In the genomic region with DNA sequence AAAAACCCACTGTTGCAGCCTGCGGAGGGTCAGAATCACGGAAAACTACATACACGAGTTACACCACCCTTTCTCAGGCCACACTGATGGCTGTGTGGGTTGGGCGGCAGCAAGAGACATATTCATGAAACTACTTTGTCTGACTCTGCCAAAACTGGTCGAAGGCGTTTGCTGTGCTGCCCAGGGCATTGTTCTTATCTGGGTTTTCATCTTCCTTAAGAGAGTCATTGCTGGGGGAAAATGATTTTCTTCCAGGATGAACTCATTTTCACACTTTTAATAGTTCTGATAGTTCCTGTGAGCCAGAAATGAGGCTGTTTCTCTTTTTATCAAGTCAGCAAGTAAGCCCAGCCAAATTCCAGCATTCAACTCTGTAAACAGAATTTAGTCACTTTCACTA, we compare ENCODE assay signal across 14 cellular contexts. TPM values are rescaled to one million over a fixed set of nuclear protein-coding genes. Genes with fewer than 3 reads are reported as not detected.
DNase-seq lines count a peak whose midpoint lies in the region; ATAC-seq, FAIRE-seq and TF ChIP-seq lines count a peak whose summit lies in the region.
"Had no signal": no experiment of that assay in that cellular context is flagged by ENCODE, and none has a peak within 500 bp of the region (broad histone marks: within the 10 kb centered on the region; RNA-seq: fewer than 3 reads in every experiment).

No MANE protein-coding gene starts in this region.

- no peaks in the 10 kb centered on the region for H3K36me3 Mint-ChIP-seq in nephron (ENCODE audit: low read depth)
- no peaks in the 10 kb centered on the region for H3K36me3 Mint-ChIP-seq in natural killer cell treated with Interleukin-12 subunit alpha and Interleukin-12 subunit beta and Interleukin-15 and Interleukin-18, amount 100 ng/mL, for 72 hours
- H3K36me3 Mint-ChIP-seq: activated naive CD4-positive, alpha-beta T cell treated with anti-CD3 and anti-CD28 coated beads, Interleukin-2, amount 10 ng/mL, durations not matched to agents 7 days and 5 days had no signal

- H3K4me1 ChIP-seq in endothelial cell of umbilical vein (ENCODE audit: control insufficient read depth, extremely low read depth, insufficient read depth, low read length) (no peaks in the 10 kb centered on the region), Peyer's patch (no peaks in the 10 kb centered on the region)

- POLR2A ChIA-PET in endothelial cell of umbilical vein (lab: Charles Lee) (no interaction called here), HEK293T (lab: Yijun Ruan, JAX) (no interaction called here)

- H3K4me3 Mint-ChIP-seq in nephron = peak overlapping the region in 1 of 3 experiments; percentile 20
- no peak overlapping the region for H3K4me3 Mint-ChIP-seq in natural killer cell treated with Interleukin-12 subunit alpha and Interleukin-12 subunit beta and Interleukin-15 and Interleukin-18, amount 100 ng/mL, for 72 hours
- H3K4me3 Mint-ChIP-seq: activated naive CD4-positive, alpha-beta T cell treated with anti-CD3 and anti-CD28 coated beads, Interleukin-2, amount 10 ng/mL, durations not matched to agents 7 days and 5 days had no signal

- H3K9ac ChIP-seq in endothelial cell of umbilical vein (replicated peaks; ENCODE audit: extremely low read depth, insufficient read depth, low read length) = no peak overlapping the region

- intact Hi-C loops in endothelial cell of umbilical vein (cut with micrococcal nuclease) = no loop called here

- DNase-seq in AG09309 (ENCODE audit: low read depth) (peak; percentile 21), M059J (ENCODE audit: low read depth) (peak; percentile 77), endothelial cell of umbilical vein (ENCODE audit: low read depth, low spot score) (peak; percentile 18), HEK293T (ENCODE audit: extremely low spot score) (no peak), Peyer's patch (no peak)
- no peak for DNase-seq in natural killer cell treated with Interleukin-12 subunit alpha and Interleukin-12 subunit beta and Interleukin-15 and Interleukin-18, amount 100 ng/mL, for 72 hours (ENCODE audit: low spot score)
- DNase-seq: activated naive CD4-positive, alpha-beta T cell treated with anti-CD3 and anti-CD28 coated beads, Interleukin-2, amount 10 ng/mL, durations not matched to agents 7 days and 5 days; effector CD8-positive, alpha-beta T cell; NCI-H2107 had no signal

- H3K9me1 ChIP-seq in endothelial cell of umbilical vein (replicated peaks; ENCODE audit: control insufficient read depth, extremely low read depth, insufficient read depth, low read length) = no peaks in the 10 kb centered on the region

- no peak for FAIRE-seq in endothelial cell of umbilical vein (lab: Jason Lieb, UNC)

- H3K27ac ChIP-seq in endothelial cell of umbilical vein (ENCODE audit: insufficient read depth, low read depth, low read length) (no peak overlapping the region), Peyer's patch (no peak overlapping the region)
- H3K27ac ChIP-seq: neutrophil had no signal

- H3K4me3 ChIP-seq in AG09309 (ENCODE audit: control insufficient read depth, low read depth, low read length) (no peak overlapping the region), endothelial cell of umbilical vein (replicated peaks in 1 of 3; ENCODE audit: insufficient read depth in 1 of 3, low read depth in 1 of 3, low read length in 3 of 3) (no peak overlapping the region), Peyer's patch (no peak overlapping the region)

- H3K4me1 Mint-ChIP-seq in nephron = peaks cover 54% of the 10 kb centered on the region
- H3K4me1 Mint-ChIP-seq in natural killer cell treated with Interleukin-12 subunit alpha and Interleukin-12 subunit beta and Interleukin-15 and Interleukin-18, amount 100 ng/mL, for 72 hours (ENCODE audit: low read depth in 2 of 2) = no peaks in the 10 kb centered on the region
- H3K4me1 Mint-ChIP-seq: activated naive CD4-positive, alpha-beta T cell treated with anti-CD3 and anti-CD28 coated beads, Interleukin-2, amount 10 ng/mL, durations not matched to agents 7 days and 5 days had no signal

- no peaks in the 10 kb centered on the region for H4K20me1 ChIP-seq in endothelial cell of umbilical vein (replicated peaks; ENCODE audit: control insufficient read depth, extremely low read depth, insufficient read depth, low read length)

- dilution Hi-C loops in endothelial cell of umbilical vein (cut with MboI; ENCODE audit: extremely low pct_ligation_motif_present, low sequenced_read_pairs) = no loop called here

- no peaks in the 10 kb centered on the region for H3K36me3 ChIP-seq in endothelial cell of umbilical vein (ENCODE audit: control insufficient read depth in 2 of 2, extremely low read depth in 1 of 2, insufficient read depth in 2 of 2, low read length in 2 of 2)
- H3K36me3 ChIP-seq in Peyer's patch = no peaks in the 10 kb centered on the region
- H3K36me3 ChIP-seq: neutrophil had no signal

- H3K27me3 Mint-ChIP-seq in nephron (ENCODE audit: low read depth) = peaks cover 36% of the 10 kb centered on the region
- H3K27me3 Mint-ChIP-seq in natural killer cell treated with Interleukin-12 subunit alpha and Interleukin-12 subunit beta and Interleukin-15 and Interleukin-18, amount 100 ng/mL, for 72 hours = peaks cover 0 to 2% of the 10 kb centered on the region in 2 donors

- ATAC-seq in natural killer cell treated with Interleukin-12 subunit alpha and Interleukin-12 subunit beta and Interleukin-15 and Interleukin-18, amount 100 ng/mL, for 72 hours = no peak
- no peak for ATAC-seq in GM21619 (IDR thresholded peaks at IDR 0.05; ENCODE audit: unreplicated experiment)

- H3K4me2 ChIP-seq in endothelial cell of umbilical vein (ENCODE audit: insufficient read depth, low read length) = no peak overlapping the region

- H3K9me3 Mint-ChIP-seq in nephron = no peaks in the 10 kb centered on the region
- no peaks in the 10 kb centered on the region for H3K9me3 Mint-ChIP-seq in natural killer cell treated with Interleukin-12 subunit alpha and Interleukin-12 subunit beta and Interleukin-15 and Interleukin-18, amount 100 ng/mL, for 72 hours
- H3K9me3 Mint-ChIP-seq: activated naive CD4-positive, alpha-beta T cell treated with anti-CD3 and anti-CD28 coated beads, Interleukin-2, amount 10 ng/mL, durations not matched to agents 7 days and 5 days had no signal

- H3K9me3 ChIP-seq in endothelial cell of umbilical vein (replicated peaks; ENCODE audit: control insufficient read depth, insufficient read depth, low read length) = no peaks in the 10 kb centered on the region
- no peaks in the 10 kb centered on the region for H3K9me3 ChIP-seq in Peyer's patch
- H3K9me3 ChIP-seq: neutrophil had no signal

- no peaks in the 10 kb centered on the region for H3K79me2 ChIP-seq in endothelial cell of umbilical vein (ENCODE audit: control insufficient read depth, insufficient read depth, low read length)

- TF ChIP-seq POLR2A in endothelial cell of umbilical vein (IDR thresholded peaks at IDR 0.05; ENCODE audit: low read depth, low read length) = no peak
- TF ChIP-seq POLR2A in Peyer's patch (IDR thresholded peaks at IDR 0.05) = no peak

- H3K27ac Mint-ChIP-seq in nephron = peak overlapping the region; percentile 33 to 80 (median 74)
- no peak overlapping the region for H3K27ac Mint-ChIP-seq in natural killer cell treated with Interleukin-12 subunit alpha and Interleukin-12 subunit beta and Interleukin-15 and Interleukin-18, amount 100 ng/mL, for 72 hours
- H3K27ac Mint-ChIP-seq: activated naive CD4-positive, alpha-beta T cell treated with anti-CD3 and anti-CD28 coated beads, Interleukin-2, amount 10 ng/mL, durations not matched to agents 7 days and 5 days had no signal

- TF ChIP-seq CTCF in AG09309 (IDR thresholded peaks at IDR 0.05; ENCODE audit: control insufficient read depth, insufficient read depth, low read depth, low read length, missing control alignments) (no peak), endothelial cell of umbilical vein (IDR thresholded peaks at IDR 0.05; ENCODE audit: extremely low read depth in 1 of 2, insufficient read depth in 1 of 2, low read depth in 1 of 2, low read length in 2 of 2) (no peak), nephron (IDR thresholded peaks at IDR 0.05; ENCODE audit: unreplicated experiment in 3 of 3) (no peak), Peyer's patch (IDR thresholded peaks at IDR 0.05) (no peak)

- no TSS peak for BruUV-seq in endothelial cell of umbilical vein (replicated peaks; lab: Mats Ljungman, UMichigan)

- H3K27me3 ChIP-seq in endothelial cell of umbilical vein (ENCODE audit: control insufficient read depth in 2 of 2, insufficient read depth in 2 of 2, low read length in 2 of 2) (peaks cover 0 to 2% of the 10 kb centered on the region in 2 experiments), Peyer's patch (no peaks in the 10 kb centered on the region)
- H3K27me3 ChIP-seq: neutrophil had no signal

- H2AFZ ChIP-seq in endothelial cell of umbilical vein (ENCODE audit: low read depth, low read length) = no peak overlapping the region

- CTCF ChIA-PET in endothelial cell of umbilical vein (lab: Charles Lee) = no interaction called here
- CTCF ChIA-PET in HEK293T (lab: Yijun Ruan, JAX) = interaction anchor here (0.7 kb wide), 1 partner anchor 15 kb away, joined by 6 read pairs; no protein-coding TSS in a partner anchor

TF ChIP-seq in endothelial cell of umbilical vein, 7 proteins besides CTCF, POLR2A, EP300 and RAD21:
- no peak for TF ChIP-seq EZH2 (IDR thresholded peaks at IDR 0.05; ENCODE audit: borderline replicate concordance, low read depth, low read length, severe bottlenecking)
- peak; percentile 30 for TF ChIP-seq GATA2 (IDR thresholded peaks at IDR 0.05; ENCODE audit: insufficient read depth, insufficient read length, low read depth, low read length)
TF ChIP-seq in endothelial cell of umbilical vein: peak in this region for 1.

TF ChIP-seq in HEK293T, 16 proteins besides CTCF, POLR2A, EP300 and RAD21:
- TF ChIP-seq ZNF384 (IDR thresholded peaks at IDR 0.05) (no peak), SUZ12 (IDR thresholded peaks at IDR 0.05) (no peak), FOXK2 (IDR thresholded peaks at IDR 0.05) (no peak), CTBP1 (IDR thresholded peaks at IDR 0.05; ENCODE audit: borderline replicate concordance) (no peak)

RNA-seq across cellular contexts. Expression of gene TRIM71, which starts 47.6 kb away (rescaled TPM):
- not detected in 2 replicates for total RNA-seq in M059J (2014; rRNA removed; shearing (Covaris generic))
- total RNA-seq in endothelial cell of umbilical vein = not detected in 2 replicates
- polyA plus RNA-seq in endothelial cell of umbilical vein = 0.02 TPM in 1 of 2 replicates, not detected in the other
- not detected in 2 replicates for polyA plus RNA-seq in endothelial cell of umbilical vein (2011; cell fraction: cytosol; rRNA removed)
- polyA plus RNA-seq in endothelial cell of umbilical vein (2011; cell fraction: nucleus; rRNA removed) = not detected in 2 replicates
- not detected in 2 replicates for polyA plus RNA-seq in endothelial cell of umbilical vein (2012)
- not detected in 2 replicates for polyA minus RNA-seq in endothelial cell of umbilical vein
- not detected for polyA minus RNA-seq in endothelial cell of umbilical vein (2011; cell fraction: cytosol; rRNA and poly(A)+ RNA removed)
- not detected in 2 replicates for polyA minus RNA-seq in endothelial cell of umbilical vein (2011; cell fraction: nucleus; rRNA and poly(A)+ RNA removed)
- total RNA-seq in natural killer cell treated with Interleukin-12 subunit alpha and Interleukin-12 subunit beta and Interleukin-15 and Interleukin-18, amount 100 ng/mL, for 72 hours = not detected
- total RNA-seq in Peyer's patch = not detected
- polyA plus RNA-seq: AG04450, liver had no signal

Comparison
In these comparisons a context has a peak if more than half of its experiments do, and no peak if none do; other contexts are left out.
1. DNase-seq: peak in AG09309 (single experiment), M059J (single experiment) and endothelial cell of umbilical vein (single experiment); none in natural killer cell treated with Interleukin-12 subunit alpha and Interleukin-12 subunit beta and Interleukin-15 and Interleukin-18, amount 100 ng/mL, for 72 hours (single experiment), HEK293T (single experiment) and Peyer's patch (0 of 3).
2. H3K27ac Mint-ChIP-seq: peak in nephron (3 of 3); none in natural killer cell treated with Interleukin-12 subunit alpha and Interleukin-12 subunit beta and Interleukin-15 and Interleukin-18, amount 100 ng/mL, for 72 hours (0 of 2).